Comparison of ENCODE assay signal across 11 cellular contexts in genomic region chrX:36348509-36348908, GRCh38.
"Had no signal": no experiment of that assay in that cellular context is flagged by ENCODE, and none has a peak within 500 bp of the region (broad histone marks: within the 10 kb centered on the region; RNA-seq: fewer than 3 reads in every experiment).

No MANE protein-coding gene starts in this region.

- H3K4me1 ChIP-seq: HAP-1 had no signal

- H3K9ac ChIP-seq: GM23248 had no signal

- FAIRE-seq: H1, H54 had no signal

- H3K36me3 ChIP-seq: HAP-1 had no signal

- H3K4me2 ChIP-seq: GM23338 had no signal

- H3K27ac ChIP-seq: GM23248 had no signal

- DNase-seq: GM23248, GOT3, H7, H9, HCEC 1CT, HFFc6 had no signal

- ATAC-seq: GM23338, HCT116 had no signal

- H3K4me3 ChIP-seq: GM23248, GM23338, HAP-1 had no signal

- H3K9me3 ChIP-seq: HAP-1 had no signal

- H2AFZ ChIP-seq: GM23248, GM23338 had no signal
